Comparison of ENCODE assay signal across 3 cellular contexts in genomic region chr20:46676649-46677316, GRCh38. TPM values are rescaled to one million over a fixed set of nuclear protein-coding genes. Genes with fewer than 3 reads are reported as not detected.
"Had no signal": no experiment of that assay in that cellular context is flagged by ENCODE, and none has a peak within 500 bp of the region (broad histone marks: within the 10 kb centered on the region; RNA-seq: fewer than 3 reads in every experiment).

No MANE protein-coding gene starts in this region.

RNA-seq across cellular contexts. Expression of gene SLC13A3, which starts 25.5 kb away (rescaled TPM):
- total RNA-seq: dermis blood vessel endothelial cell, lung microvascular endothelial cell had no signal

RNA-seq across cellular contexts. Expression of gene SLC2A10, which starts 32.7 kb away (rescaled TPM):
- polyA plus RNA-seq: keratinocyte had no signal
